10 cellular contexts compared by ENCODE assay signal in the genomic region with DNA sequence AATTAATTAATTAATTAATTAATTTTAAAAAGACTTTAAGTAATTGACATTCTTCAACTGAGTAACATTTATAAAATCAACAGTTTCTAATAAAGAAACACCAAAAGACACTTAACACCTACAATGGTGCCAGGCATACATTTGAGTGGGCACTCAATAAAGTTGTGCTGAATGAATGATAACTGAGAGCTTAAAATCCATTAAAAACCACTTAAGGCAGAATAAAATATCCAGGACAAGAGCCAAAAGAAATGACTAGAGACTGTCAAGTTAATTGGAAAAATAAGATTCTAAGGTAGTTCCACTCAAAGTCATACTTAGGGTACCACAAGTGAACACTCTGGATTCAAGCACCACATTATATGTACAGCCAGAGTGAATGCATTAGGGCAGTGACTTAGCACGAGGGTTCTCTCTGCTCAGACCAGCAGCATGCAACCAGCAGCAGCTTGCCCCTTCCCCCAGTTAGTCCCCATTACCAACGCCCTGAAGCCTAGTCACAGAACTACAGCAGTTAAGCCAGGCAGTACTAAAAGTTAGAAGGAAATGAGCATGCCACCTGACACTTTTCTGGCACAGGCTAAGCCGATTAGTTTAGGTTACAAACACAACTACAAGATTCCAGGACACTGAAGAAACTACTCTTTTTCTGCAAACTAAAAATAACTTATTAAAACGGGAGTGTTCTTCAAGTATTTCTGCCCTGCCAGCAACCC. TPM values are rescaled to one million over a fixed set of nuclear protein-coding genes. Genes with fewer than 3 reads are reported as not detected.
DNase-seq lines count a peak whose midpoint lies in the region; ATAC-seq, FAIRE-seq and TF ChIP-seq lines count a peak whose summit lies in the region.
"Had no signal": no experiment of that assay in that cellular context is flagged by ENCODE, and none has a peak within 500 bp of the region (broad histone marks: within the 10 kb centered on the region; RNA-seq: fewer than 3 reads in every experiment).

No MANE protein-coding gene starts in this region.

- peaks cover 95% of the 10 kb centered on the region for H3K79me2 ChIP-seq in mammary epithelial cell (ENCODE audit: insufficient read depth, low read length)

- H4K20me1 ChIP-seq in IMR-90 (ENCODE audit: insufficient read depth, low read length) (peaks cover 82% of the 10 kb centered on the region), mammary epithelial cell (ENCODE audit: insufficient read depth, low read length) (no peaks in the 10 kb centered on the region)

- H3K9me1 ChIP-seq in IMR-90 (ENCODE audit: insufficient read depth, low read length): peaks cover 25% of the 10 kb centered on the region

- peaks cover 52% of the 10 kb centered on the region for H3K4me1 Mint-ChIP-seq in activated T-helper 2 cell treated with anti-CD3 and anti-CD28 coated beads, Interferon-gamma antibody, Interleukin-2, Interleukin-4, amounts not matched to agents 10 μg/mL and 5 μg/mL and 100 μg/mL, durations not matched to agents 14 hours and 24 hours and 36 hours (ENCODE audit: low read depth)

- no peaks in the 10 kb centered on the region for H3K9me3 Mint-ChIP-seq in activated T-helper 2 cell treated with anti-CD3 and anti-CD28 coated beads, Interferon-gamma antibody, Interleukin-2, Interleukin-4, amounts not matched to agents 10 μg/mL and 5 μg/mL and 100 μg/mL, durations not matched to agents 14 hours and 24 hours and 36 hours
- H3K9me3 Mint-ChIP-seq: activated T-helper 1 cell treated with anti-CD3 and anti-CD28 coated beads, Interleukin-12 subunit alpha, Interleukin-12 subunit beta, Interleukin-2, Interleukin-4 antibody, amounts not matched to agents 30 ng/mL and 10 ng/mL and 1 ng/mL, durations not matched to agents 14 hours and 24 hours and 36 hours had no signal

- no peak overlapping the region for H3K27ac Mint-ChIP-seq in activated T-helper 2 cell treated with anti-CD3 and anti-CD28 coated beads, Interferon-gamma antibody, Interleukin-2, Interleukin-4, amounts not matched to agents 10 μg/mL and 5 μg/mL and 100 μg/mL, durations not matched to agents 14 hours and 24 hours and 36 hours
- H3K27ac Mint-ChIP-seq: activated T-helper 1 cell treated with anti-CD3 and anti-CD28 coated beads, Interleukin-12 subunit alpha, Interleukin-12 subunit beta, Interleukin-2, Interleukin-4 antibody, amounts not matched to agents 30 ng/mL and 10 ng/mL and 1 ng/mL, durations not matched to agents 14 hours and 24 hours and 36 hours had no signal

- 6% methylated on average over 2 of the region's 4 CpGs; no CpG with 5 or more reads in 1 of the 2 experiments for WGBS in IMR-90 (ENCODE audit: extremely low coverage in 2 of 2, insufficient read length in 1 of 2), 2 experiments
- WGBS in mammary epithelial cell (ENCODE audit: low coverage, missing lambda C conversion rate): 22% methylated on average over 4 of the region's 4 CpGs
- WGBS in suprapubic skin: 8% methylated on average over 4 of the region's 4 CpGs

- H3K14ac ChIP-seq in IMR-90 (replicated peaks; ENCODE audit: low read depth, low read length): peak overlapping the region; percentile 70; the same call in 1 of the 2 replicates

- no peak overlapping the region for H3K9ac ChIP-seq in IMR-90 (ENCODE audit: low read depth, low read length)
- no peak overlapping the region for H3K9ac ChIP-seq in mammary epithelial cell (ENCODE audit: insufficient read depth, low read length)
- H3K9ac ChIP-seq in kidney (ENCODE audit: low read length in 2 of 2): peak overlapping the region in 1 of 2 donors; percentile 9

- dilution Hi-C loops in IMR-90 (cut with HindIII; ENCODE audit: low sequenced_read_pairs, unreplicated experiment): no loop called here
- dilution Hi-C loops in mammary epithelial cell (cut with HindIII; ENCODE audit: low sequenced_read_pairs): no loop called here

- H3K79me1 ChIP-seq in IMR-90 (ENCODE audit: low read depth in 1 of 2, low read length in 2 of 2): peaks cover 13 to 91% of the 10 kb centered on the region in 2 experiments; a peak in 3 of 4 replicates

- H3K56ac ChIP-seq in IMR-90 (ENCODE audit: extremely low read depth, insufficient read depth, low read length): no peak overlapping the region

- H2BK120ac ChIP-seq in IMR-90 (ENCODE audit: low read depth, low read length): no peak overlapping the region

- peaks cover 19% of the 10 kb centered on the region for H3K4me1 ChIP-seq in IMR-90 (ENCODE audit: control insufficient read depth, insufficient read depth, low read length)
- peaks cover 46% of the 10 kb centered on the region for H3K4me1 ChIP-seq in mammary epithelial cell (ENCODE audit: insufficient read depth, low read length)
- H3K4me1 ChIP-seq in kidney (ENCODE audit: control insufficient read depth in 1 of 2, insufficient read depth in 1 of 2, low read depth in 1 of 2, low read length in 2 of 2): peaks cover 16 to 30% of the 10 kb centered on the region in 2 donors
- peaks cover 54% of the 10 kb centered on the region for H3K4me1 ChIP-seq in suprapubic skin
- H3K4me1 ChIP-seq in vagina: peaks cover 78% of the 10 kb centered on the region

- H3K27me3 ChIP-seq in IMR-90 (ENCODE audit: control insufficient read depth, insufficient read depth, low read length) (no peaks in the 10 kb centered on the region), mammary epithelial cell (ENCODE audit: insufficient read depth, low read length) (no peaks in the 10 kb centered on the region), suprapubic skin (no peaks in the 10 kb centered on the region), vagina (no peaks in the 10 kb centered on the region)

- no peak overlapping the region; the same call in 1 of the 2 replicates for H3K4ac ChIP-seq in IMR-90 (ENCODE audit: low read depth, low read length)

- no peak overlapping the region for H4K91ac ChIP-seq in IMR-90 (ENCODE audit: insufficient read depth, low read depth, low read length)

- no peak overlapping the region for H3K4me3 Mint-ChIP-seq in activated T-helper 2 cell treated with anti-CD3 and anti-CD28 coated beads, Interferon-gamma antibody, Interleukin-2, Interleukin-4, amounts not matched to agents 10 μg/mL and 5 μg/mL and 100 μg/mL, durations not matched to agents 14 hours and 24 hours and 36 hours (ENCODE audit: low read depth)
- H3K4me3 Mint-ChIP-seq: activated T-helper 1 cell treated with anti-CD3 and anti-CD28 coated beads, Interleukin-12 subunit alpha, Interleukin-12 subunit beta, Interleukin-2, Interleukin-4 antibody, amounts not matched to agents 30 ng/mL and 10 ng/mL and 1 ng/mL, durations not matched to agents 14 hours and 24 hours and 36 hours had no signal

- H3K4me3 ChIP-seq in IMR-90 (ENCODE audit: insufficient read depth, low read depth, low read length): no peak overlapping the region
- peak overlapping the region in 2 of 3 experiments; percentile 25 to 27 for H3K4me3 ChIP-seq in mammary epithelial cell (replicated peaks in 1 of 3; ENCODE audit: insufficient read depth in 1 of 3, low read depth in 2 of 3, low read length in 3 of 3)
- H3K4me3 ChIP-seq in kidney (ENCODE audit: low read length in 2 of 2): peak overlapping the region in 1 of 2 donors; percentile 1
- no peak overlapping the region for H3K4me3 ChIP-seq in suprapubic skin
- H3K4me3 ChIP-seq in vagina: peak overlapping the region in 1 of 2 donors; percentile 27

- H4K8ac ChIP-seq in IMR-90 (ENCODE audit: low read depth in 2 of 2, low read length in 2 of 2): 0 out of 4 replicates have a peak overlapping the region, but pooled peaks of 1 of the 2 experiments have one; percentile 22

- H2AFZ ChIP-seq in IMR-90 (replicated peaks; ENCODE audit: low read length, poor library complexity) (peak overlapping the region; percentile 47), mammary epithelial cell (ENCODE audit: low read depth, low read length) (no peak overlapping the region)

- no peak overlapping the region for H4K5ac ChIP-seq in IMR-90 (ENCODE audit: low read depth, low read length)

- no peak overlapping the region for H2BK15ac ChIP-seq in IMR-90 (ENCODE audit: low read depth, low read length)

- H3K18ac ChIP-seq in IMR-90 (ENCODE audit: low read depth, low read length): no peak overlapping the region; the same call in 1 of the 2 replicates

- no peak overlapping the region for H2BK20ac ChIP-seq in IMR-90 (ENCODE audit: low read depth, low read length)

- ATAC-seq in IMR-90 (ENCODE audit: low read depth): peak; percentile 42

- TF ChIP-seq POLR2A in IMR-90 (IDR thresholded peaks at IDR 0.05; ENCODE audit: low read depth, low read length) (no peak), suprapubic skin (IDR thresholded peaks at IDR 0.05) (no peak), vagina (IDR thresholded peaks at IDR 0.05) (no peak)

- peak overlapping the region; percentile 55 for H2BK5ac ChIP-seq in IMR-90 (ENCODE audit: low read depth, low read length, poor library complexity, severe bottlenecking)

- TF ChIP-seq EP300 in suprapubic skin (IDR thresholded peaks at IDR 0.05): no peak

- H3K36me3 ChIP-seq in IMR-90 (ENCODE audit: control insufficient read depth, insufficient read depth, low read length): no peaks in the 10 kb centered on the region
- no peaks in the 10 kb centered on the region for H3K36me3 ChIP-seq in mammary epithelial cell (ENCODE audit: insufficient read depth, low read length)
- H3K36me3 ChIP-seq in kidney (ENCODE audit: control insufficient read depth in 1 of 2, insufficient read depth in 2 of 2, low read length in 2 of 2): no peaks in the 10 kb centered on the region
- H3K36me3 ChIP-seq in suprapubic skin: no peaks in the 10 kb centered on the region
- no peaks in the 10 kb centered on the region for H3K36me3 ChIP-seq in vagina

- H3K36me3 Mint-ChIP-seq in activated T-helper 2 cell treated with anti-CD3 and anti-CD28 coated beads, Interferon-gamma antibody, Interleukin-2, Interleukin-4, amounts not matched to agents 10 μg/mL and 5 μg/mL and 100 μg/mL, durations not matched to agents 14 hours and 24 hours and 36 hours (ENCODE audit: low read depth): peaks cover 6% of the 10 kb centered on the region

- H3K27ac ChIP-seq in IMR-90 (ENCODE audit: insufficient read depth, low read length) (no peak overlapping the region), mammary epithelial cell (ENCODE audit: insufficient read depth, low read depth, low read length) (no peak overlapping the region), kidney (ENCODE audit: low read depth in 2 of 2, low read length in 2 of 2) (peak overlapping the region; percentile 37 to 52), suprapubic skin (peak overlapping the region; percentile 20), vagina (no peak overlapping the region)

- FAIRE-seq in kidney (lab: Jason Lieb, UNC) (no peak), RCC 7860 (lab: Jason Lieb, UNC) (no peak)

- no peaks in the 10 kb centered on the region for H3K27me3 Mint-ChIP-seq in activated T-helper 2 cell treated with anti-CD3 and anti-CD28 coated beads, Interferon-gamma antibody, Interleukin-2, Interleukin-4, amounts not matched to agents 10 μg/mL and 5 μg/mL and 100 μg/mL, durations not matched to agents 14 hours and 24 hours and 36 hours (ENCODE audit: low read depth)

- TF ChIP-seq CTCF in IMR-90 (conservative IDR thresholded peaks at IDR 0.05; ENCODE audit: low read depth, low read length) (no peak), mammary epithelial cell (conservative IDR thresholded peaks at IDR 0.05 in 1 of 2, IDR thresholded peaks at IDR 0.05 in 1 of 2; ENCODE audit: extremely low read depth in 1 of 2, insufficient read depth in 1 of 2, low read depth in 1 of 2, low read length in 2 of 2) (no peak), kidney (IDR thresholded peaks at IDR 0.05; ENCODE audit: borderline replicate concordance, extremely low read depth, insufficient read depth) (no peak), suprapubic skin (IDR thresholded peaks at IDR 0.05) (no peak), vagina (IDR thresholded peaks at IDR 0.05) (no peak)

- H3K4me2 ChIP-seq in IMR-90 (ENCODE audit: low read depth, low read length): peak overlapping the region; percentile 66
- H3K4me2 ChIP-seq in mammary epithelial cell (ENCODE audit: insufficient read depth, low read depth, low read length): peak overlapping the region; percentile 80

- BruUV-seq in IMR-90 (replicated peaks; lab: Mats Ljungman, UMichigan) (no TSS peak), mammary epithelial cell (replicated peaks; lab: Mats Ljungman, UMichigan) (no TSS peak)

- 0 out of 2 replicates have a peak overlapping the region, but pooled peaks have one; percentile 13 for H3K23ac ChIP-seq in IMR-90 (ENCODE audit: low read depth, low read length)

- peak; percentile 77 for DNase-seq in IMR-90
- DNase-seq in mammary epithelial cell: no peak
- DNase-seq in kidney: no peak
- DNase-seq in suprapubic skin (ENCODE audit: low spot score in 2 of 2): no peak
- DNase-seq in RCC 7860 (ENCODE audit: low spot score): no peak
- DNase-seq in foreskin melanocyte: no peak
- DNase-seq in activated T-helper 2 cell treated with anti-CD3 and anti-CD28 coated beads, Interferon-gamma antibody, Interleukin-2, Interleukin-4, amounts not matched to agents 10 μg/mL and 5 μg/mL and 100 μg/mL, durations not matched to agents 14 hours and 24 hours and 36 hours (ENCODE audit: low spot score): no peak
- DNase-seq in vagina (ENCODE audit: extremely low spot score in 2 of 2): no peak
- DNase-seq: SIG-M5 had no signal

- CTCF ChIA-PET in IMR-90 (lab: Yijun Ruan, JAX) (interaction anchor here (0.5 kb wide), 1 partner anchor 20 kb away, joined by 3 read pairs; no protein-coding TSS in a partner anchor), mammary epithelial cell (lab: Charles Lee; ENCODE audit: low non-redundant PET) (no interaction called here)

- no peak for TF ChIP-seq RAD21 in IMR-90 (IDR thresholded peaks at IDR 0.05; ENCODE audit: low read length)

- H2AK9ac ChIP-seq in IMR-90 (replicated peaks; ENCODE audit: low read depth, low read length, poor library complexity): peak overlapping the region; percentile 80

- intact Hi-C loops in IMR-90 (cut with micrococcal nuclease) (no loop called here), mammary epithelial cell (cut with micrococcal nuclease) (no loop called here), kidney (cut with DNase I) (no loop called here), vagina (cut with DNase I) (no loop called here)
- intact Hi-C loops in activated T-helper 2 cell treated with anti-CD3 and anti-CD28 coated beads, Interferon-gamma antibody, Interleukin-2, Interleukin-4, amounts not matched to agents 10 μg/mL and 5 μg/mL and 100 μg/mL, durations not matched to agents 14 hours and 24 hours and 36 hours (cut with micrococcal nuclease): no loop called here

- in situ Hi-C loops in IMR-90 (cut with MboI; ENCODE audit: low sequenced_read_pairs) (no loop called here), mammary epithelial cell (cut with MboI; ENCODE audit: low sequenced_read_pairs in 2 of 2) (no loop called here)

- H3K9me3 ChIP-seq in IMR-90 (ENCODE audit: control insufficient read depth, insufficient read depth, low read length) (no peaks in the 10 kb centered on the region), mammary epithelial cell (replicated peaks; ENCODE audit: insufficient read depth, low read length) (no peaks in the 10 kb centered on the region), kidney (ENCODE audit: control insufficient read depth in 1 of 2, low read length in 2 of 2) (no peaks in the 10 kb centered on the region), suprapubic skin (no peaks in the 10 kb centered on the region), vagina (no peaks in the 10 kb centered on the region)

- POLR2A ChIA-PET in IMR-90 (lab: Charles Lee; ENCODE audit: unreplicated experiment): no interaction called here

- no peak overlapping the region; the same call in 1 of the 2 replicates for H2AK5ac ChIP-seq in IMR-90 (ENCODE audit: low read depth, low read length)

RNA-seq across cellular contexts. Expression of a gene that starts 46.5 kb away (rescaled TPM):
- total RNA-seq in IMR-90 (2012; rRNA removed) (31.7 and 36.1 TPM in 2 replicates), mammary epithelial cell (10 to 100 TPM; 55.2 to 83.2 TPM), kidney (39.0 TPM), suprapubic skin (10 to 100 TPM; 20.8 to 25.7 (median 22.9) TPM), vagina (23.8 TPM)
- polyA plus RNA-seq in IMR-90 (2012; rRNA removed) (12.9 and 13.1 TPM in 2 replicates), mammary epithelial cell (30.1 TPM), kidney (ENCODE audit: insufficient read depth, low read depth, low replicate concordance) (6.7 TPM)
- 5.5 and 5.7 TPM in 2 replicates for polyA plus RNA-seq in IMR-90 (2012; cell fraction: cytosol; rRNA removed)
- 6.7 and 17.7 TPM in 2 replicates for polyA plus RNA-seq in IMR-90 (2012; cell fraction: nucleus; rRNA removed; ENCODE audit: low replicate concordance)
- 80.3 TPM for polyA minus RNA-seq in mammary epithelial cell
- 19.7 and 21.6 TPM in 2 replicates for total RNA-seq in activated T-helper 2 cell treated with anti-CD3 and anti-CD28 coated beads, Interferon-gamma antibody, Interleukin-2, Interleukin-4, amounts not matched to agents 10 μg/mL and 5 μg/mL and 100 μg/mL, durations not matched to agents 14 hours and 24 hours and 36 hours

Comparison
In these comparisons a context has a peak if more than half of its experiments do, and no peak if none do; other contexts are left out.
1. H3K27ac ChIP-seq: peak in kidney (2 of 2) and suprapubic skin (single experiment); none in IMR-90 (single experiment), mammary epithelial cell (single experiment) and vagina (single experiment).
2. H3K4me3 ChIP-seq: peak in mammary epithelial cell (2 of 3); none in IMR-90 (single experiment) and suprapubic skin (single experiment).